ENCODE assay signal across 20 cellular contexts in genomic region chr1:184770176-184770575, GRCh38. TPM values are rescaled to one million over a fixed set of nuclear protein-coding genes. Genes with fewer than 3 reads are reported as not detected.
A peak's percentile ranks its signal among the peaks of the same experiment; 100 is the strongest.
DNase-seq lines count a peak whose midpoint lies in the region; ATAC-seq and TF ChIP-seq lines count a peak whose summit lies in the region.
"Had no signal": no experiment of that assay in that cellular context is flagged by ENCODE, and none has a peak within 500 bp of the region (broad histone marks: within the 10 kb centered on the region; RNA-seq: fewer than 3 reads in every experiment).

No MANE protein-coding gene starts in this region.

- no peak overlapping the region for H3K4me2 ChIP-seq in osteoblast (ENCODE audit: insufficient read depth, low read length)

- H3K36me3 Mint-ChIP-seq in central memory CD8-positive, alpha-beta T cell (ENCODE audit: insufficient read depth): no peaks in the 10 kb centered on the region
- H3K36me3 Mint-ChIP-seq: activated naive CD8-positive, alpha-beta T cell had no signal

- TF ChIP-seq CTCF in lower lobe of right lung (IDR thresholded peaks at IDR 0.05) (no peak), osteoblast (IDR thresholded peaks at IDR 0.05; ENCODE audit: extremely low read depth, low read depth, low read length) (no peak)

- H3K4me1 ChIP-seq in lower lobe of right lung (no peaks in the 10 kb centered on the region), osteoblast (ENCODE audit: insufficient read depth, low read length) (no peaks in the 10 kb centered on the region)
- H3K4me1 ChIP-seq: tibial nerve had no signal

- H2AFZ ChIP-seq in osteoblast (ENCODE audit: low read length): no peak overlapping the region

- peak; percentile 37 for DNase-seq in GF-D8 (lab: John Stamatoyannopoulos, UW)
- DNase-seq in NCI-H1436 treated with DMSO at 0.1 percent for 48 hours (lab: John Stamatoyannopoulos, UW): peak; percentile 9
- peak; percentile 57 for DNase-seq in NCI-H82 (lab: John Stamatoyannopoulos, UW)
- DNase-seq in central memory CD8-positive, alpha-beta T cell (ENCODE audit: low spot score in 2 of 2): no peak
- no peak for DNase-seq in lower lobe of right lung
- DNase-seq in osteoblast (ENCODE audit: insufficient read length, low spot score, missing footprints): no peak
- DNase-seq: activated CD4-positive, alpha-beta T cell treated with anti-CD3 and anti-CD28 coated beads, Interleukin-2, amount 50 U/mL, for 48 hours; activated CD4-positive, CD25-positive, alpha-beta regulatory T cell; activated CD8-positive, alpha-beta memory T cell treated with anti-CD3 and anti-CD28 coated beads, Interleukin-2, amount 50 U/mL, for 48 hours; central memory CD4-positive, alpha-beta T cell; DMS 273 treated with DMSO at 0.1 percent for 48 hours; head of caudate nucleus; KBM-7; MM.1S; NCI-H2029 treated with DMSO at 0.1 percent for 48 hours; NCI-H774; stimulated activated CD8-positive, alpha-beta memory T cell treated with anti-CD3 and anti-CD28 coated beads, Interleukin-4, amount 100 ng/mL, for 48 hours had no signal

- H3K9me3 ChIP-seq in lower lobe of right lung (no peaks in the 10 kb centered on the region), osteoblast (ENCODE audit: low read depth, low read length) (no peaks in the 10 kb centered on the region)
- H3K9me3 ChIP-seq: tibial nerve had no signal

- H3K9me3 Mint-ChIP-seq in central memory CD8-positive, alpha-beta T cell: no peaks in the 10 kb centered on the region

- no peak for ATAC-seq in central memory CD8-positive, alpha-beta T cell (replicated peaks; ENCODE audit: extremely low read depth, poor library complexity, severe bottlenecking)
- ATAC-seq in lower lobe of right lung (no peak), HG03439 (IDR thresholded peaks at IDR 0.05; ENCODE audit: unreplicated experiment) (no peak)

- no peaks in the 10 kb centered on the region for H3K36me3 ChIP-seq in lower lobe of right lung
- H3K36me3 ChIP-seq in osteoblast (ENCODE audit: insufficient read depth, low read length): no peaks in the 10 kb centered on the region
- H3K36me3 ChIP-seq: tibial nerve had no signal

- intact Hi-C loops in lower lobe of right lung (cut with DNase I): no loop called here

- H3K27ac ChIP-seq in lower lobe of right lung (no peak overlapping the region), osteoblast (ENCODE audit: low read depth, low read length) (no peak overlapping the region)
- H3K27ac ChIP-seq: tibial nerve had no signal

- H4K20me1 ChIP-seq in osteoblast (ENCODE audit: insufficient read depth, low read length): no peaks in the 10 kb centered on the region

- no peaks in the 10 kb centered on the region for H3K79me2 ChIP-seq in osteoblast (ENCODE audit: insufficient read depth, low read length)

- H3K27me3 ChIP-seq in lower lobe of right lung (ENCODE audit: low read depth) (no peaks in the 10 kb centered on the region), osteoblast (ENCODE audit: insufficient read depth, low read length) (peaks cover 5% of the 10 kb centered on the region)
- H3K27me3 ChIP-seq: tibial nerve had no signal

- H3K27me3 Mint-ChIP-seq in central memory CD8-positive, alpha-beta T cell: no peaks in the 10 kb centered on the region

- H3K4me3 ChIP-seq in lower lobe of right lung (no peak overlapping the region), osteoblast (ENCODE audit: insufficient read depth, low read length) (no peak overlapping the region)
- H3K4me3 ChIP-seq: tibial nerve had no signal

- no peak overlapping the region for H3K4me3 Mint-ChIP-seq in central memory CD8-positive, alpha-beta T cell
- H3K4me3 Mint-ChIP-seq: activated naive CD8-positive, alpha-beta T cell had no signal

- peak overlapping the region; percentile 22 for H3K27ac Mint-ChIP-seq in central memory CD8-positive, alpha-beta T cell (ENCODE audit: low read depth)
- H3K27ac Mint-ChIP-seq: activated naive CD8-positive, alpha-beta T cell had no signal

- no peaks in the 10 kb centered on the region for H3K4me1 Mint-ChIP-seq in central memory CD8-positive, alpha-beta T cell

RNA-seq across cellular contexts. Expression of gene EDEM3, which starts 15.5 kb away (rescaled TPM):
- 45.5 TPM for total RNA-seq in lower lobe of right lung
- 43.1 and 44.2 TPM in 2 replicates for total RNA-seq in osteoblast

Comparison
In these comparisons a context has a peak if more than half of its experiments do, and no peak if none do; other contexts are left out.
1. DNase-seq: peak in GF-D8 (single experiment), NCI-H1436 treated with DMSO at 0.1 percent for 48 hours (single experiment) and NCI-H82 (single experiment); none in central memory CD8-positive, alpha-beta T cell (0 of 2), lower lobe of right lung (single experiment) and osteoblast (single experiment).